11 cellular contexts compared by ENCODE assay signal in genomic region chr1:145983959-145984830, GRCh38. TPM values are rescaled to one million over a fixed set of nuclear protein-coding genes. Genes with fewer than 3 reads are reported as not detected.
DNase-seq lines count a peak whose midpoint lies in the region; ATAC-seq, FAIRE-seq and TF ChIP-seq lines count a peak whose summit lies in the region.
"Had no signal": no experiment of that assay in that cellular context is flagged by ENCODE, and none has a peak within 500 bp of the region (broad histone marks: within the 10 kb centered on the region; RNA-seq: fewer than 3 reads in every experiment).

No MANE protein-coding gene starts in this region.

- WGBS in mesendoderm (ENCODE audit: extremely low coverage, insufficient coverage, low lambda C conversion rate): no CpG with 5 or more reads among the region's 12 CpGs
- WGBS in suprapubic skin: 89% methylated on average over 12 of the region's 12 CpGs

- H2AK5ac ChIP-seq in mesendoderm (ENCODE audit: low read length): no peak overlapping the region

- H3K36me3 ChIP-seq in mesendoderm (ENCODE audit: control insufficient read depth, insufficient read depth, low read length) (no peaks in the 10 kb centered on the region), suprapubic skin (no peaks in the 10 kb centered on the region), Karpas-422 (ENCODE audit: insufficient read depth, low read length) (no peaks in the 10 kb centered on the region)
- H3K36me3 ChIP-seq: brain microvascular endothelial cell had no signal

- H3K9me2 ChIP-seq in Karpas-422 (replicated peaks; ENCODE audit: insufficient read depth, low read length): no peaks in the 10 kb centered on the region

- no peaks in the 10 kb centered on the region for H3K79me1 ChIP-seq in mesendoderm (ENCODE audit: low read length)

- H3K4me1 Mint-ChIP-seq in activated CD4-positive, alpha-beta T cell treated with anti-CD3 and anti-CD28 coated beads, Interleukin-2, amount 10 ng/mL, durations not matched to agents 7 days and 5 days: peaks cover 66% of the 10 kb centered on the region
- H3K4me1 Mint-ChIP-seq in activated naive CD8-positive, alpha-beta T cell treated with anti-CD3 and anti-CD28 coated beads for 36 hours: peaks cover 65% of the 10 kb centered on the region
- peaks cover 32% of the 10 kb centered on the region for H3K4me1 Mint-ChIP-seq in WTC11

- H3K27me3 Mint-ChIP-seq in activated CD4-positive, alpha-beta T cell treated with anti-CD3 and anti-CD28 coated beads, Interleukin-2, amount 10 ng/mL, durations not matched to agents 7 days and 5 days: no peaks in the 10 kb centered on the region
- H3K27me3 Mint-ChIP-seq in activated naive CD8-positive, alpha-beta T cell treated with anti-CD3 and anti-CD28 coated beads for 36 hours: no peaks in the 10 kb centered on the region
- no peaks in the 10 kb centered on the region; the same call in none of the 2 replicates for H3K27me3 Mint-ChIP-seq in WTC11 (ENCODE audit: low read depth)

- no peak overlapping the region for H2BK120ac ChIP-seq in mesendoderm (ENCODE audit: low read depth, low read length)

- CTCF ChIA-PET in activated CD4-positive, alpha-beta T cell treated with anti-CD3 and anti-CD28 coated beads, Interleukin-2, amount 10 ng/mL, durations not matched to agents 7 days and 5 days (lab: Charles Lee): interaction anchor here (1.3 kb wide), 1 partner anchor 23 kb away, joined by 4 read pairs; no protein-coding TSS in a partner anchor
- CTCF ChIA-PET in WTC11 (lab: Charles Lee): interaction anchor here (1.4 to 1.9 kb wide), 2 partner anchors 12 to 23 kb away, joined by 3 to 8 read pairs; no protein-coding TSS in a partner anchor

- H4K8ac ChIP-seq in mesendoderm (ENCODE audit: low read depth, low read length): no peak overlapping the region

- H3K18ac ChIP-seq in mesendoderm (ENCODE audit: low read length): peak overlapping the region; percentile 33

- H3K27ac ChIP-seq in mesendoderm (ENCODE audit: low read depth, low read length) (no peak overlapping the region), suprapubic skin (peak overlapping the region; percentile 81), Karpas-422 (ENCODE audit: low read length) (no peak overlapping the region)
- H3K27ac ChIP-seq: brain microvascular endothelial cell had no signal

- no peak for TF ChIP-seq POLR2A in suprapubic skin (IDR thresholded peaks at IDR 0.05)
- no peak for TF ChIP-seq POLR2A in H54 (IDR thresholded peaks at IDR 0.05; ENCODE audit: low read depth, low read length)

- no peak overlapping the region for H4K5ac ChIP-seq in mesendoderm (ENCODE audit: low read length)

- H3K56ac ChIP-seq in mesendoderm (ENCODE audit: low read length): no peak overlapping the region

- no peaks in the 10 kb centered on the region for H3K27me3 ChIP-seq in mesendoderm (ENCODE audit: insufficient read depth, low read length, poor library complexity)
- H3K27me3 ChIP-seq in suprapubic skin: no peaks in the 10 kb centered on the region
- no peaks in the 10 kb centered on the region for H3K27me3 ChIP-seq in Karpas-422 (ENCODE audit: low read length)
- H3K27me3 ChIP-seq: brain microvascular endothelial cell had no signal

- H3K27ac Mint-ChIP-seq in activated CD4-positive, alpha-beta T cell treated with anti-CD3 and anti-CD28 coated beads, Interleukin-2, amount 10 ng/mL, durations not matched to agents 7 days and 5 days: peak overlapping the region; percentile 87
- peak overlapping the region; percentile 46 for H3K27ac Mint-ChIP-seq in activated naive CD8-positive, alpha-beta T cell treated with anti-CD3 and anti-CD28 coated beads for 36 hours
- H3K27ac Mint-ChIP-seq in WTC11: no peak overlapping the region

- H3K36me3 Mint-ChIP-seq in activated CD4-positive, alpha-beta T cell treated with anti-CD3 and anti-CD28 coated beads, Interleukin-2, amount 10 ng/mL, durations not matched to agents 7 days and 5 days (ENCODE audit: low read depth): peaks cover 3% of the 10 kb centered on the region
- H3K36me3 Mint-ChIP-seq in activated naive CD8-positive, alpha-beta T cell treated with anti-CD3 and anti-CD28 coated beads for 36 hours: no peaks in the 10 kb centered on the region
- H3K36me3 Mint-ChIP-seq in WTC11: no peaks in the 10 kb centered on the region

- no peak overlapping the region for H3K4ac ChIP-seq in mesendoderm (ENCODE audit: low read depth, low read length)

- H3K4me1 ChIP-seq in mesendoderm (ENCODE audit: control insufficient read depth, low read depth, low read length) (peaks cover 4% of the 10 kb centered on the region), suprapubic skin (peaks cover 70% of the 10 kb centered on the region), Karpas-422 (ENCODE audit: low read length) (peaks cover 25% of the 10 kb centered on the region)

- H2BK5ac ChIP-seq in mesendoderm (ENCODE audit: low read length): no peak overlapping the region

- H3K4me3 Mint-ChIP-seq in activated CD4-positive, alpha-beta T cell treated with anti-CD3 and anti-CD28 coated beads, Interleukin-2, amount 10 ng/mL, durations not matched to agents 7 days and 5 days: peak overlapping the region; percentile 28
- no peak overlapping the region for H3K4me3 Mint-ChIP-seq in activated naive CD8-positive, alpha-beta T cell treated with anti-CD3 and anti-CD28 coated beads for 36 hours
- no peak overlapping the region for H3K4me3 Mint-ChIP-seq in WTC11

- no peak for TF ChIP-seq EP300 in suprapubic skin (IDR thresholded peaks at IDR 0.05)

- no peak overlapping the region for H2BK15ac ChIP-seq in mesendoderm (replicated peaks; ENCODE audit: low read depth)

- H3K9ac ChIP-seq in mesendoderm (ENCODE audit: low read length) (no peak overlapping the region), Karpas-422 (ENCODE audit: low read length) (no peak overlapping the region)

- H3K79me2 ChIP-seq in mesendoderm (ENCODE audit: control insufficient read depth, insufficient read depth, low read length) (no peaks in the 10 kb centered on the region), Karpas-422 (ENCODE audit: low read length) (no peaks in the 10 kb centered on the region)

- H3K4me2 ChIP-seq in mesendoderm (ENCODE audit: low read length): no peak overlapping the region
- H3K4me2 ChIP-seq in Karpas-422 (ENCODE audit: low read depth, low read length, poor library complexity, severe bottlenecking): no peak overlapping the region

- no peaks in the 10 kb centered on the region for H4K20me1 ChIP-seq in Karpas-422 (ENCODE audit: insufficient read depth, low read depth, low read length)

- H3K9me3 Mint-ChIP-seq in activated CD4-positive, alpha-beta T cell treated with anti-CD3 and anti-CD28 coated beads, Interleukin-2, amount 10 ng/mL, durations not matched to agents 7 days and 5 days: peaks cover 2% of the 10 kb centered on the region
- H3K9me3 Mint-ChIP-seq in activated naive CD8-positive, alpha-beta T cell treated with anti-CD3 and anti-CD28 coated beads for 36 hours: no peaks in the 10 kb centered on the region
- H3K9me3 Mint-ChIP-seq in WTC11: no peaks in the 10 kb centered on the region

- no peak overlapping the region for H3K23ac ChIP-seq in mesendoderm (ENCODE audit: low read length)

- H3K9me3 ChIP-seq in suprapubic skin: no peaks in the 10 kb centered on the region
- no peaks in the 10 kb centered on the region for H3K9me3 ChIP-seq in Karpas-422 (ENCODE audit: low read length)

- no peak overlapping the region for H2AFZ ChIP-seq in Karpas-422 (ENCODE audit: low read length)

- ATAC-seq in WTC11: no peak

- POLR2A ChIA-PET in activated CD4-positive, alpha-beta T cell treated with anti-CD3 and anti-CD28 coated beads, Interleukin-2, amount 10 ng/mL, durations not matched to agents 7 days and 5 days (lab: Charles Lee): no interaction called here
- POLR2A ChIA-PET in WTC11 (lab: Charles Lee): interaction anchor here (0.5 kb wide), 1 partner anchor 27 kb away, joined by 4 read pairs; no protein-coding TSS in a partner anchor

- no peak for FAIRE-seq in H54 (lab: Jason Lieb, UNC)

- TF ChIP-seq CTCF in suprapubic skin (IDR thresholded peaks at IDR 0.05): no peak
- TF ChIP-seq CTCF in WTC11 (IDR thresholded peaks at IDR 0.05): no peak

- H3K4me3 ChIP-seq in mesendoderm (ENCODE audit: low read length) (no peak overlapping the region), suprapubic skin (no peak overlapping the region), Karpas-422 (ENCODE audit: low read length) (no peak overlapping the region)

- no peak for DNase-seq in activated CD4-positive, alpha-beta T cell treated with anti-CD3 and anti-CD28 coated beads, Interleukin-2, amount 10 ng/mL, durations not matched to agents 7 days and 5 days
- DNase-seq in activated CD4-positive, alpha-beta T cell treated with anti-CD3 and anti-CD28 coated beads for 4 hours: no peak
- DNase-seq in activated naive CD8-positive, alpha-beta T cell treated with anti-CD3 and anti-CD28 coated beads for 36 hours: no peak
- no peak for DNase-seq in mesendoderm
- DNase-seq in suprapubic skin (ENCODE audit: low spot score in 2 of 2): peak in 1 of 2 donors; percentile 46
- no peak for DNase-seq in Karpas-422
- DNase-seq in WTC11 (ENCODE audit: low spot score): no peak
- DNase-seq in H54 (ENCODE audit: insufficient read length, low spot score): no peak
- DNase-seq: ACHN, brain microvascular endothelial cell had no signal

RNA-seq across cellular contexts. Expression of gene TXNIP, which starts 12.2 kb away (rescaled TPM):
- 100 to 1,000 TPM; 240 to 262 TPM for total RNA-seq in activated CD4-positive, alpha-beta T cell treated with anti-CD3 and anti-CD28 coated beads, Interleukin-2, amount 10 ng/mL, durations not matched to agents 7 days and 5 days
- total RNA-seq in activated naive CD8-positive, alpha-beta T cell treated with anti-CD3 and anti-CD28 coated beads for 36 hours: 100 to 1,000 TPM; 228 to 231 TPM
- polyA plus RNA-seq in mesendoderm (2013, experiment 1 of 2): 2.3 TPM
- polyA plus RNA-seq in mesendoderm (2013, experiment 2 of 2): 2.0 TPM
- total RNA-seq in suprapubic skin (1,000 to 10,000 TPM; 2,326 to 8,649 (median 2,541) TPM), WTC11 (2021) (56.7 to 76.8 TPM (median 73.8 TPM) in 3 replicates)
- total RNA-seq in Karpas-422 (2014; rRNA removed; shearing (Covaris generic); ENCODE audit: low replicate concordance): 130 and 269 TPM in 2 replicates

RNA-seq across cellular contexts. Expression of gene POLR3GL, which starts 19.7 kb away (rescaled TPM):
- total RNA-seq in activated CD4-positive, alpha-beta T cell treated with anti-CD3 and anti-CD28 coated beads, Interleukin-2, amount 10 ng/mL, durations not matched to agents 7 days and 5 days: 10 to 100 TPM; 27.3 to 29.2 TPM
- total RNA-seq in activated naive CD8-positive, alpha-beta T cell treated with anti-CD3 and anti-CD28 coated beads for 36 hours: 10 to 100 TPM; 21.1 to 21.9 TPM
- 2.9 TPM for polyA plus RNA-seq in mesendoderm (2013, experiment 1 of 2)
- 3.3 TPM for polyA plus RNA-seq in mesendoderm (2013, experiment 2 of 2)
- 10 to 100 TPM in 2 of 4 donors, 1 to 10 TPM in 2; 7.3 to 16.7 (median 11.9) TPM for total RNA-seq in suprapubic skin
- 34.7 and 42.3 TPM in 2 replicates for total RNA-seq in Karpas-422 (2014; rRNA removed; shearing (Covaris generic); ENCODE audit: low replicate concordance)
- 3.8 to 8.3 TPM (median 6.7 TPM) in 3 replicates for total RNA-seq in WTC11 (2021)

RNA-seq across cellular contexts. Expression of gene ANKRD34A, which starts 19.8 kb away (rescaled TPM):
- total RNA-seq in activated CD4-positive, alpha-beta T cell treated with anti-CD3 and anti-CD28 coated beads, Interleukin-2, amount 10 ng/mL, durations not matched to agents 7 days and 5 days: 1 to 10 TPM; 2.0 to 2.2 TPM
- 10 to 100 TPM in 1 of 2 experiments, 1 to 10 TPM in 1; 9.3 to 10.3 TPM for total RNA-seq in activated naive CD8-positive, alpha-beta T cell treated with anti-CD3 and anti-CD28 coated beads for 36 hours
- 0.11 TPM for polyA plus RNA-seq in mesendoderm (2013, experiment 1 of 2)
- 0.13 TPM for polyA plus RNA-seq in mesendoderm (2013, experiment 2 of 2)
- total RNA-seq in suprapubic skin (under 1 TPM in 3 of 4 donors, not detected in 1; 0.21 to 0.64 (median 0.45) TPM), WTC11 (2021) (0.21 to 0.44 TPM (median 0.22 TPM) in 3 replicates)
- total RNA-seq in Karpas-422 (2014; rRNA removed; shearing (Covaris generic); ENCODE audit: low replicate concordance): 9.0 and 21.5 TPM in 2 replicates

RNA-seq across cellular contexts. Expression of gene LIX1L, which starts 26.4 kb away (rescaled TPM):
- 10 to 100 TPM; 49.5 to 57.5 TPM for total RNA-seq in activated CD4-positive, alpha-beta T cell treated with anti-CD3 and anti-CD28 coated beads, Interleukin-2, amount 10 ng/mL, durations not matched to agents 7 days and 5 days
- 10 to 100 TPM; 37.6 to 38.3 TPM for total RNA-seq in activated naive CD8-positive, alpha-beta T cell treated with anti-CD3 and anti-CD28 coated beads for 36 hours
- 2.8 TPM for polyA plus RNA-seq in mesendoderm (2013, experiment 1 of 2)
- 2.7 TPM for polyA plus RNA-seq in mesendoderm (2013, experiment 2 of 2)
- total RNA-seq in suprapubic skin (10 to 100 TPM in 3 of 4 donors, 1 to 10 TPM in 1; 7.6 to 18.4 (median 11.3) TPM), WTC11 (2021) (3.0 to 3.8 TPM (median 3.8 TPM) in 3 replicates)
- 35.8 and 49.4 TPM in 2 replicates for total RNA-seq in Karpas-422 (2014; rRNA removed; shearing (Covaris generic); ENCODE audit: low replicate concordance)

RNA-seq across cellular contexts. Expression of gene HJV, which starts 37.3 kb away (rescaled TPM):
- not detected for total RNA-seq in activated CD4-positive, alpha-beta T cell treated with anti-CD3 and anti-CD28 coated beads, Interleukin-2, amount 10 ng/mL, durations not matched to agents 7 days and 5 days
- not detected for total RNA-seq in activated naive CD8-positive, alpha-beta T cell treated with anti-CD3 and anti-CD28 coated beads for 36 hours
- 0.08 TPM for polyA plus RNA-seq in mesendoderm (2013, experiment 1 of 2)
- 0.07 TPM for polyA plus RNA-seq in mesendoderm (2013, experiment 2 of 2)
- total RNA-seq in suprapubic skin (not detected), WTC11 (2021) (0.23 to 0.50 TPM (median 0.31 TPM) in 3 replicates)
- not detected in 2 replicates for total RNA-seq in Karpas-422 (2014; rRNA removed; shearing (Covaris generic); ENCODE audit: low replicate concordance)
- total RNA-seq: renal cortical epithelial cell had no signal
